In genomic region chr3:195899701-195900425, GRCh38 we compare ENCODE assay signal across 11 cellular contexts. TPM values are rescaled to one million over a fixed set of nuclear protein-coding genes. Genes with fewer than 3 reads are reported as not detected.
DNase-seq lines count a peak whose midpoint lies in the region; ATAC-seq and TF ChIP-seq lines count a peak whose summit lies in the region.
"Had no signal": no experiment of that assay in that cellular context is flagged by ENCODE, and none has a peak within 500 bp of the region (broad histone marks: within the 10 kb centered on the region; RNA-seq: fewer than 3 reads in every experiment).

No MANE protein-coding gene starts in this region.

- no peaks in the 10 kb centered on the region for H3K36me3 ChIP-seq in gastroesophageal sphincter
- H3K36me3 ChIP-seq in spleen, result no peaks in the 10 kb centered on the region
- H3K36me3 ChIP-seq: colonic mucosa had no signal

- no peak for DNase-seq in activated CD4-positive, alpha-beta T cell treated with anti-CD3 and anti-CD28 coated beads for 36 hours
- no peak for DNase-seq in activated CD4-positive, alpha-beta T cell treated with anti-CD3 and anti-CD28 coated beads for 4 hours
- no peak for DNase-seq in WTC11 (ENCODE audit: low spot score)
- DNase-seq in spleen, result peak; percentile 75
- no peak for DNase-seq in 8988T
- DNase-seq in NK-92 treated with Interleukin-12 subunit alpha and Interleukin-12 subunit beta, amount 100 ng/mL, for 24 hours (lab: John Stamatoyannopoulos, UW), result no peak
- DNase-seq in A172 (ENCODE audit: low spot score), result no peak
- DNase-seq: colonic mucosa, NCI-H1694, T1000 had no signal

- CTCF ChIA-PET in activated CD4-positive, alpha-beta T cell treated with anti-CD3 and anti-CD28 coated beads for 36 hours (lab: Charles Lee), result interaction anchor here (0.7 to 2.6 kb wide), 6 partner anchors 8 to 41 kb away, joined by 3 to 9 read pairs (median 6); no protein-coding TSS in a partner anchor
- CTCF ChIA-PET in WTC11 (lab: Charles Lee), result interaction anchor here (0.7 to 1.8 kb wide), 3 partner anchors 15 to 41 kb away, joined by 4 to 11 read pairs (median 10); no protein-coding TSS in a partner anchor

- H3K4me1 ChIP-seq in gastroesophageal sphincter, result peaks cover 0 to 59% (median 13%) of the 10 kb centered on the region in 3 donors
- peaks cover 38 to 98% (median 92%) of the 10 kb centered on the region in 6 donors for H3K4me1 ChIP-seq in spleen

- H3K27ac ChIP-seq in gastroesophageal sphincter (peak overlapping the region in 3 of 4 donors; percentile 43 to 63 (median 52)), spleen (peak overlapping the region; percentile 35 to 97 (median 88))
- H3K27ac ChIP-seq: colonic mucosa had no signal

- no peak overlapping the region for H3K4me3 ChIP-seq in gastroesophageal sphincter
- H3K4me3 ChIP-seq in spleen, result peak overlapping the region in 1 of 8 donors; percentile 49
- H3K4me3 ChIP-seq: colonic mucosa had no signal

- peak overlapping the region; percentile 72 for H3K27ac Mint-ChIP-seq in activated CD4-positive, alpha-beta T cell treated with anti-CD3 and anti-CD28 coated beads for 36 hours
- peak overlapping the region; percentile 57; the same call in 1 of the 2 replicates for H3K27ac Mint-ChIP-seq in WTC11

- ATAC-seq in activated CD4-positive, alpha-beta T cell treated with anti-CD3 and anti-CD28 coated beads for 36 hours, result no peak
- no peak for ATAC-seq in WTC11
- no peak for ATAC-seq in gastroesophageal sphincter

- no peaks in the 10 kb centered on the region for H3K27me3 Mint-ChIP-seq in activated CD4-positive, alpha-beta T cell treated with anti-CD3 and anti-CD28 coated beads for 36 hours
- no peaks in the 10 kb centered on the region for H3K27me3 Mint-ChIP-seq in WTC11 (ENCODE audit: low read depth)

- no peak overlapping the region for H3K4me3 Mint-ChIP-seq in activated CD4-positive, alpha-beta T cell treated with anti-CD3 and anti-CD28 coated beads for 36 hours
- no peak overlapping the region for H3K4me3 Mint-ChIP-seq in WTC11

- peaks cover 1% of the 10 kb centered on the region for H3K36me3 Mint-ChIP-seq in activated CD4-positive, alpha-beta T cell treated with anti-CD3 and anti-CD28 coated beads for 36 hours (ENCODE audit: low read depth)
- no peaks in the 10 kb centered on the region for H3K36me3 Mint-ChIP-seq in WTC11

- H3K27me3 ChIP-seq in gastroesophageal sphincter (no peaks in the 10 kb centered on the region), spleen (replicated peaks in 1 of 7) (no peaks in the 10 kb centered on the region)
- H3K27me3 ChIP-seq: colonic mucosa had no signal

- H3K9me3 ChIP-seq in gastroesophageal sphincter (no peaks in the 10 kb centered on the region), spleen (no peaks in the 10 kb centered on the region)
- H3K9me3 ChIP-seq: colonic mucosa had no signal

- TF ChIP-seq CTCF in WTC11 (IDR thresholded peaks at IDR 0.05), result no peak
- no peak for TF ChIP-seq CTCF in gastroesophageal sphincter (IDR thresholded peaks at IDR 0.05)
- no peak for TF ChIP-seq CTCF in spleen (IDR thresholded peaks at IDR 0.05 in 8 of 11, conservative IDR thresholded peaks at IDR 0.05 in 3 of 11)

- H3K4me1 Mint-ChIP-seq in activated CD4-positive, alpha-beta T cell treated with anti-CD3 and anti-CD28 coated beads for 36 hours, result peaks cover 72% of the 10 kb centered on the region
- H3K4me1 Mint-ChIP-seq in WTC11, result peaks cover 25% of the 10 kb centered on the region

- no peaks in the 10 kb centered on the region for H3K9me3 Mint-ChIP-seq in activated CD4-positive, alpha-beta T cell treated with anti-CD3 and anti-CD28 coated beads for 36 hours (ENCODE audit: low read depth)
- H3K9me3 Mint-ChIP-seq in WTC11, result no peaks in the 10 kb centered on the region

- 80 to 100% methylated on average over 1 of the region's 15 CpGs for WGBS in gastroesophageal sphincter (ENCODE audit: low coverage in 1 of 2), 2 donors
- WGBS in spleen, 5 donors, result 68 to 84% (median 76%) methylated on average over 15 of the region's 15 CpGs

- no peak for TF ChIP-seq EP300 in gastroesophageal sphincter (IDR thresholded peaks at IDR 0.05)

- POLR2A ChIA-PET in activated CD4-positive, alpha-beta T cell treated with anti-CD3 and anti-CD28 coated beads for 36 hours (lab: Charles Lee), result interaction anchor here (0.9 kb wide), 1 partner anchor 50 kb away, joined by 3 read pairs; no protein-coding TSS in a partner anchor
- POLR2A ChIA-PET in WTC11 (lab: Charles Lee), result no interaction called here

- TF ChIP-seq POLR2A in gastroesophageal sphincter (IDR thresholded peaks at IDR 0.05) (no peak), spleen (IDR thresholded peaks at IDR 0.05) (no peak)

- intact Hi-C loops in activated CD4-positive, alpha-beta T cell treated with anti-CD3 and anti-CD28 coated beads for 36 hours (cut with DNase I, micrococcal nuclease), result loop anchor here in 1 of 2 experiments (5.0 kb wide), 1 partner anchor 1397 kb away; the partner anchor contains the start of gene DLG1
- intact Hi-C loops in spleen (cut with DNase I; ENCODE audit: low total_unique reads), result loop anchor here (5.0 kb wide), 1 partner anchor 38 kb away; no protein-coding TSS in a partner anchor

TF ChIP-seq in WTC11, 78 proteins besides CTCF, POLR2A, EP300 and RAD21 (continues in another document):
- TF ChIP-seq TEAD1 (CRISPR knock-in tag; IDR thresholded peaks at IDR 0.05) (no peak), HMGA2 (CRISPR knock-in tag; IDR thresholded peaks at IDR 0.05) (no peak), STAT6 (CRISPR knock-in tag; conservative IDR thresholded peaks at IDR 0.05; ENCODE audit: low read depth) (no peak), ZSCAN18 (CRISPR knock-in tag; IDR thresholded peaks at IDR 0.05) (no peak), AFF4 (CRISPR knock-in tag; IDR thresholded peaks at IDR 0.05; ENCODE audit: borderline replicate concordance) (no peak)

RNA-seq across cellular contexts. Expression of gene TNK2, which starts 8.5 kb away (rescaled TPM):
- total RNA-seq in activated CD4-positive, alpha-beta T cell treated with anti-CD3 and anti-CD28 coated beads for 36 hours, result 10 to 100 TPM; 49.9 to 54.2 TPM
- total RNA-seq in WTC11 (2021) (58.4 to 65.1 TPM (median 61.6 TPM) in 3 replicates), gastroesophageal sphincter (10 to 100 TPM; 14.5 to 28.8 (median 23.9) TPM), spleen (100 to 1,000 TPM in 2 of 7 donors, 10 to 100 TPM in 5; 34.4 to 104 (median 81.4) TPM)
- 10 to 100 TPM; 30.6 to 86.4 (median 71.0) TPM for polyA plus RNA-seq in spleen
- 14.6 and 15.4 TPM in 2 replicates for total RNA-seq in A172 (2014; rRNA removed; shearing (Covaris generic))
